In genomic region chr13:89150362-89150761, GRCh38 we compare ENCODE assay signal across 31 cellular contexts.
DNase-seq lines count a peak whose midpoint lies in the region; ATAC-seq and TF ChIP-seq lines count a peak whose summit lies in the region.
"Had no signal": no experiment of that assay in that cellular context is flagged by ENCODE, and none has a peak within 500 bp of the region (broad histone marks: within the 10 kb centered on the region; RNA-seq: fewer than 3 reads in every experiment).

No MANE protein-coding gene starts in this region.

- ATAC-seq in body of pancreas: peak; percentile 52
- peak; percentile 57 for ATAC-seq in left lobe of liver
- no peak for ATAC-seq in HG03108 (IDR thresholded peaks at IDR 0.05; ENCODE audit: unreplicated experiment)
- ATAC-seq: activated CD8-positive, alpha-beta T cell treated with anti-CD3 and anti-CD28 coated beads for 36 hours; activated T-helper 17 cell treated with anti-CD3 and anti-CD28 coated beads, Interleukin-2, amount 50 U/mL, for 72 hours; esophagus mucosa; gastrocnemius medialis; HCT116; natural killer cell treated with Interleukin-12 subunit alpha and Interleukin-12 subunit beta and Interleukin-15 and Interleukin-18, amount 100 ng/mL, for 72 hours; stimulated activated naive B cell treated with anti-CD40 and anti-IgM and Interleukin-4, amounts not matched to agents 10 μg/mL and 1 μg/mL and 100 μg/mL, for 72 hours had no signal

- H3K27ac ChIP-seq in body of pancreas: no peak overlapping the region
- H3K27ac ChIP-seq: 22Rv1, gastrocnemius medialis, skin epidermis had no signal

- peak; percentile 23 for DNase-seq in DMS 273 (lab: John Stamatoyannopoulos, UW; ENCODE audit: unreplicated experiment)
- no peak for DNase-seq in DMS 273 treated with DMSO at 0.1 percent for 48 hours (lab: John Stamatoyannopoulos, UW)
- DNase-seq in body of pancreas: peak in 2 of 4 donors; percentile 13 to 18
- no peak for DNase-seq in left lobe of liver (ENCODE audit: low spot score)
- DNase-seq in NCI-H1694 treated with DMSO at 0.1 percent for 48 hours (lab: John Stamatoyannopoulos, UW): no peak
- no peak for DNase-seq in NCI-H1105 (lab: John Stamatoyannopoulos, UW)
- no peak for DNase-seq in ureter (ENCODE audit: low spot score)
- DNase-seq: activated CD4-positive, alpha-beta T cell treated with anti-CD3 and anti-CD28 coated beads for 1 hour; activated CD8-positive, alpha-beta memory T cell treated with anti-CD3 and anti-CD28 coated beads, Interleukin-2, amount 50 U/mL, for 48 hours; activated CD8-positive, alpha-beta T cell treated with anti-CD3 and anti-CD28 coated beads for 36 hours; anterior cingulate cortex; C1 segment of cervical spinal cord; DMS53; gastrocnemius medialis; kidney glomerular epithelial cell; NCI-H1048; NCI-H1694; NCI-H2171; NCI-H510A; stimulated activated naive B cell treated with anti-CD40 and anti-IgM and Interleukin-4, amounts not matched to agents 10 μg/mL and 1 μg/mL and 100 μg/mL, for 72 hours; substantia nigra; T-helper 1 cell; trophoblast cell had no signal

- H3K4me1 ChIP-seq in body of pancreas: no peaks in the 10 kb centered on the region
- H3K4me1 ChIP-seq: gastrocnemius medialis had no signal

- no peaks in the 10 kb centered on the region for H3K36me3 ChIP-seq in body of pancreas (replicated peaks in 1 of 2; ENCODE audit: insufficient read depth in 1 of 2, low read depth in 2 of 2)
- H3K36me3 ChIP-seq: gastrocnemius medialis had no signal

- no peak for TF ChIP-seq POLR2A in body of pancreas (IDR thresholded peaks at IDR 0.05)

- H3K9me3 ChIP-seq in body of pancreas: no peaks in the 10 kb centered on the region
- H3K9me3 ChIP-seq: gastrocnemius medialis had no signal

- H3K27me3 ChIP-seq in body of pancreas: no peaks in the 10 kb centered on the region
- H3K27me3 ChIP-seq: gastrocnemius medialis had no signal

- intact Hi-C loops in body of pancreas (cut with DNase I): no loop called here

- no peak overlapping the region for H3K4me3 ChIP-seq in body of pancreas
- H3K4me3 ChIP-seq: gastrocnemius medialis, lung, skin epidermis had no signal

- no peak for TF ChIP-seq CTCF in body of pancreas (IDR thresholded peaks at IDR 0.05)
